ENCODE assay signal across 17 cellular contexts in genomic region chr3:4841783-4842440, GRCh38.
DNase-seq lines count a peak whose midpoint lies in the region; ATAC-seq and TF ChIP-seq lines count a peak whose summit lies in the region.
"Had no signal": no experiment of that assay in that cellular context is flagged by ENCODE, and none has a peak within 500 bp of the region (broad histone marks: within the 10 kb centered on the region; RNA-seq: fewer than 3 reads in every experiment).

No MANE protein-coding gene starts in this region.

- H3K9me3 Mint-ChIP-seq in T-helper 1 cell treated with Interleukin-12 subunit alpha and Interleukin-12 subunit beta and Interleukin-4 antibody, amounts not matched to agents 30 μg/mL and 1 μg/mL, for 36 hours, result peaks cover 3% of the 10 kb centered on the region
- no peaks in the 10 kb centered on the region for H3K9me3 Mint-ChIP-seq in central memory CD8-positive, alpha-beta T cell
- no peaks in the 10 kb centered on the region for H3K9me3 Mint-ChIP-seq in natural killer cell
- H3K9me3 Mint-ChIP-seq: GM23338, IgD-negative memory B cell, neural progenitor cell had no signal

- intact Hi-C loops in natural killer cell (cut with micrococcal nuclease), result no loop called here
- intact Hi-C loops in uterus (cut with DNase I; ENCODE audit: low total_unique reads), result no loop called here

- no peaks in the 10 kb centered on the region for H3K27me3 Mint-ChIP-seq in T-helper 1 cell treated with Interleukin-12 subunit alpha and Interleukin-12 subunit beta and Interleukin-4 antibody, amounts not matched to agents 30 μg/mL and 1 μg/mL, for 36 hours (ENCODE audit: low read depth)
- H3K27me3 Mint-ChIP-seq in central memory CD8-positive, alpha-beta T cell, result no peaks in the 10 kb centered on the region
- H3K27me3 Mint-ChIP-seq in natural killer cell (ENCODE audit: low read depth in 2 of 2), result no peaks in the 10 kb centered on the region
- H3K27me3 Mint-ChIP-seq: IgD-negative memory B cell had no signal

- no peak for ATAC-seq in central memory CD8-positive, alpha-beta T cell (replicated peaks; ENCODE audit: extremely low read depth, poor library complexity, severe bottlenecking)
- ATAC-seq in natural killer cell (peak in 2 of 3 donors; percentile 27 to 38), GM19397 (IDR thresholded peaks at IDR 0.05; ENCODE audit: unreplicated experiment) (no peak), GM18519 (IDR thresholded peaks at IDR 0.05; ENCODE audit: low FRiP score, unreplicated experiment) (no peak)
- ATAC-seq: GM23338 had no signal

- no peaks in the 10 kb centered on the region for H3K9me3 ChIP-seq in uterus
- H3K9me3 ChIP-seq: sigmoid colon had no signal

- DNase-seq in ELR (ENCODE audit: low read depth), result peak; percentile 19
- DNase-seq in central memory CD8-positive, alpha-beta T cell (ENCODE audit: low spot score in 2 of 2), result no peak
- no peak for DNase-seq in natural killer cell
- no peak for DNase-seq in uterus
- DNase-seq in stimulated activated CD4-positive, alpha-beta T cell treated with anti-CD3 and anti-CD28 coated beads, Interleukin-2, amount 100 ng/mL, for 48 hours, result no peak
- DNase-seq: hypothalamus; NCI-H1048; NCI-H2171 treated with DMSO at 0.1 percent for 48 hours; sigmoid colon; stimulated activated naive CD4-positive, alpha-beta T cell treated with Interleukin-2 at 50 U/mL for 16 hours had no signal

- H3K4me1 Mint-ChIP-seq in T-helper 1 cell treated with Interleukin-12 subunit alpha and Interleukin-12 subunit beta and Interleukin-4 antibody, amounts not matched to agents 30 μg/mL and 1 μg/mL, for 36 hours (ENCODE audit: low read depth), result peaks cover 83% of the 10 kb centered on the region
- H3K4me1 Mint-ChIP-seq in central memory CD8-positive, alpha-beta T cell, result peaks cover 31% of the 10 kb centered on the region
- H3K4me1 Mint-ChIP-seq in natural killer cell, result peaks cover 33 to 37% of the 10 kb centered on the region in 2 donors
- H3K4me1 Mint-ChIP-seq: neural progenitor cell had no signal

- H3K36me3 ChIP-seq in uterus, result no peaks in the 10 kb centered on the region
- H3K36me3 ChIP-seq: neural progenitor cell had no signal

- H3K4me1 ChIP-seq in uterus, result no peaks in the 10 kb centered on the region
- H3K4me1 ChIP-seq: neural progenitor cell, sigmoid colon had no signal

- no peak overlapping the region for H3K4me3 ChIP-seq in uterus
- H3K4me3 ChIP-seq: GM23338, neural progenitor cell, sigmoid colon had no signal

- peak overlapping the region; percentile 61 for H3K4me3 Mint-ChIP-seq in T-helper 1 cell treated with Interleukin-12 subunit alpha and Interleukin-12 subunit beta and Interleukin-4 antibody, amounts not matched to agents 30 μg/mL and 1 μg/mL, for 36 hours
- H3K4me3 Mint-ChIP-seq in central memory CD8-positive, alpha-beta T cell, result no peak overlapping the region
- no peak overlapping the region for H3K4me3 Mint-ChIP-seq in natural killer cell
- H3K4me3 Mint-ChIP-seq: GM23338, neural progenitor cell had no signal

- H3K27ac Mint-ChIP-seq in T-helper 1 cell treated with Interleukin-12 subunit alpha and Interleukin-12 subunit beta and Interleukin-4 antibody, amounts not matched to agents 30 μg/mL and 1 μg/mL, for 36 hours, result peak overlapping the region; percentile 90
- H3K27ac Mint-ChIP-seq in central memory CD8-positive, alpha-beta T cell (ENCODE audit: low read depth), result peak overlapping the region; percentile 16
- peak overlapping the region; percentile 67 to 69 for H3K27ac Mint-ChIP-seq in natural killer cell
- H3K27ac Mint-ChIP-seq: GM23338, neural progenitor cell had no signal

- TF ChIP-seq CTCF in natural killer cell (IDR thresholded peaks at IDR 0.05), result no peak
- TF ChIP-seq CTCF in uterus (IDR thresholded peaks at IDR 0.05), result no peak

- H3K27ac ChIP-seq in uterus, result no peak overlapping the region
- H3K27ac ChIP-seq: C4-2B, neural progenitor cell had no signal

- no peak for TF ChIP-seq POLR2A in uterus (IDR thresholded peaks at IDR 0.05)

- peaks cover 40% of the 10 kb centered on the region for H3K36me3 Mint-ChIP-seq in T-helper 1 cell treated with Interleukin-12 subunit alpha and Interleukin-12 subunit beta and Interleukin-4 antibody, amounts not matched to agents 30 μg/mL and 1 μg/mL, for 36 hours (ENCODE audit: low read depth)
- peaks cover 15% of the 10 kb centered on the region for H3K36me3 Mint-ChIP-seq in central memory CD8-positive, alpha-beta T cell (ENCODE audit: insufficient read depth)
- H3K36me3 Mint-ChIP-seq in natural killer cell, result no peaks in the 10 kb centered on the region
- H3K36me3 Mint-ChIP-seq: neural progenitor cell had no signal

- no peaks in the 10 kb centered on the region for H3K27me3 ChIP-seq in uterus
- H3K27me3 ChIP-seq: neural progenitor cell, sigmoid colon had no signal

Comparison
In these comparisons a context has a peak if more than half of its experiments do, and no peak if none do; other contexts are left out.
1. H3K27ac Mint-ChIP-seq: peak in every context shown above with its lines; median percentile 90 in T-helper 1 cell treated with Interleukin-12 subunit alpha and Interleukin-12 subunit beta and Interleukin-4 antibody, amounts not matched to agents 30 μg/mL and 1 μg/mL, for 36 hours; 68 in natural killer cell; 16 in central memory CD8-positive, alpha-beta T cell.
2. ATAC-seq: peak in natural killer cell (2 of 3); none in central memory CD8-positive, alpha-beta T cell (single experiment), GM19397 (single experiment) and GM18519 (single experiment).